16 cellular contexts compared by ENCODE assay signal in genomic region chr10:29623797-29624196, GRCh38. TPM values are rescaled to one million over a fixed set of nuclear protein-coding genes. Genes with fewer than 3 reads are reported as not detected.
A peak's percentile ranks its signal among the peaks of the same experiment; 100 is the strongest.
DNase-seq lines count a peak whose midpoint lies in the region; ATAC-seq and TF ChIP-seq lines count a peak whose summit lies in the region.
"Had no signal": no experiment of that assay in that cellular context is flagged by ENCODE, and none has a peak within 500 bp of the region (broad histone marks: within the 10 kb centered on the region; RNA-seq: fewer than 3 reads in every experiment).

No MANE protein-coding gene starts in this region.

- DNase-seq in left ventricle myocardium inferior (no peak), heart left ventricle (no peak), choroid plexus epithelial cell (ENCODE audit: low read depth) (peak; percentile 76), lower lobe of right lung (no peak), HUDEP-2 (lab: John Stamatoyannopoulos, UW; ENCODE audit: unreplicated experiment in 76 of 76) (no peak), OCI-LY7 (ENCODE audit: low spot score) (no peak), occipital lobe (lab: John Stamatoyannopoulos, UW) (no peak)
- DNase-seq: activated CD4-positive, alpha-beta T cell treated with anti-CD3 and anti-CD28 coated beads for 4 hours; activated naive CD4-positive, alpha-beta T cell; colonic mucosa; kidney glomerular epithelial cell; NCI-H1930; NCI-H510A; upper lobe of left lung had no signal

- H4K20me1 ChIP-seq in OCI-LY7 (ENCODE audit: insufficient read depth, low read length): no peaks in the 10 kb centered on the region

- no peak for TF ChIP-seq CTCF in left ventricle myocardium inferior (IDR thresholded peaks at IDR 0.05; ENCODE audit: borderline replicate concordance)
- TF ChIP-seq CTCF in heart left ventricle (IDR thresholded peaks at IDR 0.05): no peak
- no peak for TF ChIP-seq CTCF in choroid plexus epithelial cell (conservative IDR thresholded peaks at IDR 0.05; ENCODE audit: low read depth, low read length)
- no peak for TF ChIP-seq CTCF in lower lobe of right lung (IDR thresholded peaks at IDR 0.05)
- no peak for TF ChIP-seq CTCF in OCI-LY7 (conservative IDR thresholded peaks at IDR 0.05; ENCODE audit: low read length)

- CTCF ChIA-PET in OCI-LY7 (lab: Charles Lee; ENCODE audit: unreplicated experiment): no interaction called here

- no TSS peak for BruUV-seq in OCI-LY7 (replicated peaks; lab: Mats Ljungman, UMichigan)

- H3K9me2 ChIP-seq in OCI-LY7 (ENCODE audit: insufficient read depth, low read length): no peaks in the 10 kb centered on the region

- no peaks in the 10 kb centered on the region for H3K79me2 ChIP-seq in OCI-LY7 (ENCODE audit: insufficient read depth, low read depth, low read length)

- H3K36me3 ChIP-seq in left ventricle myocardium inferior (no peaks in the 10 kb centered on the region), heart left ventricle (peaks cover 0 to 8% (median 0%) of the 10 kb centered on the region in 9 donors), lower lobe of right lung (no peaks in the 10 kb centered on the region), OCI-LY7 (ENCODE audit: insufficient read depth, low read length) (no peaks in the 10 kb centered on the region)
- H3K36me3 ChIP-seq: colonic mucosa, upper lobe of left lung had no signal

- intact Hi-C loops in left ventricle myocardium inferior (cut with micrococcal nuclease): no loop called here
- intact Hi-C loops in heart left ventricle (cut with DNase I): no loop called here
- intact Hi-C loops in lower lobe of right lung (cut with DNase I): no loop called here
- intact Hi-C loops in OCI-LY7 (cut with micrococcal nuclease; ENCODE audit: unreplicated experiment): no loop called here

- TF ChIP-seq POLR2A in heart left ventricle (IDR thresholded peaks at IDR 0.05): no peak

- no peaks in the 10 kb centered on the region for H3K27me3 ChIP-seq in left ventricle myocardium inferior (ENCODE audit: low read depth)
- H3K27me3 ChIP-seq in heart left ventricle: no peaks in the 10 kb centered on the region
- no peaks in the 10 kb centered on the region for H3K27me3 ChIP-seq in lower lobe of right lung (ENCODE audit: low read depth)
- H3K27me3 ChIP-seq: colonic mucosa, upper lobe of left lung had no signal

- WGBS in heart left ventricle, 4 donors: 71 to 85% (median 82%) methylated on average over 4 of the region's 4 CpGs

- H3K4me2 ChIP-seq in OCI-LY7 (ENCODE audit: low read length): no peak overlapping the region
- H3K4me2 ChIP-seq: smooth muscle cell had no signal

- H2AFZ ChIP-seq in OCI-LY7 (ENCODE audit: low read length): no peak overlapping the region

- POLR2A ChIA-PET in OCI-LY7 (lab: Charles Lee): interaction anchor here (1.1 to 1.9 kb wide), 2 partner anchors 11 to 248 kb away, joined by 3 to 5 read pairs; partner anchors contain the start of gene SVIL

- H3K27ac ChIP-seq in left ventricle myocardium inferior (replicated peaks) (no peak overlapping the region), heart left ventricle (peak overlapping the region in 4 of 12 donors; percentile 21 to 90 (median 38)), lower lobe of right lung (peak overlapping the region; percentile 4), OCI-LY7 (ENCODE audit: low read depth, low read length, poor library complexity, severe bottlenecking) (no peak overlapping the region)
- H3K27ac ChIP-seq: colonic mucosa had no signal

- H3K4me3 ChIP-seq in left ventricle myocardium inferior: peak overlapping the region; percentile 17
- no peak overlapping the region for H3K4me3 ChIP-seq in heart left ventricle
- no peak overlapping the region for H3K4me3 ChIP-seq in choroid plexus epithelial cell (ENCODE audit: low read depth, low read length)
- H3K4me3 ChIP-seq in lower lobe of right lung: no peak overlapping the region
- no peak overlapping the region for H3K4me3 ChIP-seq in OCI-LY7 (ENCODE audit: low read depth, low read length, poor library complexity, severe bottlenecking)
- H3K4me3 ChIP-seq: colonic mucosa, smooth muscle cell, upper lobe of left lung had no signal

- H3K9me3 ChIP-seq in left ventricle myocardium inferior (replicated peaks) (no peaks in the 10 kb centered on the region), heart left ventricle (no peaks in the 10 kb centered on the region), lower lobe of right lung (no peaks in the 10 kb centered on the region), OCI-LY7 (ENCODE audit: low read length) (no peaks in the 10 kb centered on the region)
- H3K9me3 ChIP-seq: colonic mucosa, upper lobe of left lung had no signal

- H3K4me1 ChIP-seq in left ventricle myocardium inferior (peaks cover 90% of the 10 kb centered on the region), heart left ventricle (peaks cover 0 to 76% (median 36%) of the 10 kb centered on the region in 12 donors), lower lobe of right lung (peaks cover 27% of the 10 kb centered on the region), OCI-LY7 (ENCODE audit: insufficient read depth, low read length, poor library complexity, severe bottlenecking) (no peaks in the 10 kb centered on the region)
- H3K4me1 ChIP-seq: colonic mucosa had no signal

- ATAC-seq in heart left ventricle: no peak
- ATAC-seq in lower lobe of right lung: peak; percentile 67 to 72
- ATAC-seq in GM21447 (IDR thresholded peaks at IDR 0.05; ENCODE audit: unreplicated experiment): no peak

RNA-seq across cellular contexts. Expression of gene SVIL, which starts 11.0 kb away (rescaled TPM):
- total RNA-seq in left ventricle myocardium inferior (403 TPM), heart left ventricle (100 to 1,000 TPM; 262 to 589 (median 387) TPM), lower lobe of right lung (118 TPM), OCI-LY7 (2022) (0.68 and 1.5 TPM in 2 replicates), occipital lobe (14.5 TPM)
- polyA plus RNA-seq in heart left ventricle: 100 to 1,000 TPM in 1 of 2 donors, 10 to 100 TPM in 1; 95.2 to 139 TPM
- 0.47 and 0.67 TPM in 2 replicates for total RNA-seq in OCI-LY7 (2014; rRNA removed; shearing (Covaris generic))

Comparison
In these comparisons a context has a peak if more than half of its experiments do, and no peak if none do; other contexts are left out.
1. ATAC-seq: peak in lower lobe of right lung (2 of 2); none in heart left ventricle (0 of 4) and GM21447 (single experiment).